ENCODE assay signal across 18 cellular contexts in the genomic region with DNA sequence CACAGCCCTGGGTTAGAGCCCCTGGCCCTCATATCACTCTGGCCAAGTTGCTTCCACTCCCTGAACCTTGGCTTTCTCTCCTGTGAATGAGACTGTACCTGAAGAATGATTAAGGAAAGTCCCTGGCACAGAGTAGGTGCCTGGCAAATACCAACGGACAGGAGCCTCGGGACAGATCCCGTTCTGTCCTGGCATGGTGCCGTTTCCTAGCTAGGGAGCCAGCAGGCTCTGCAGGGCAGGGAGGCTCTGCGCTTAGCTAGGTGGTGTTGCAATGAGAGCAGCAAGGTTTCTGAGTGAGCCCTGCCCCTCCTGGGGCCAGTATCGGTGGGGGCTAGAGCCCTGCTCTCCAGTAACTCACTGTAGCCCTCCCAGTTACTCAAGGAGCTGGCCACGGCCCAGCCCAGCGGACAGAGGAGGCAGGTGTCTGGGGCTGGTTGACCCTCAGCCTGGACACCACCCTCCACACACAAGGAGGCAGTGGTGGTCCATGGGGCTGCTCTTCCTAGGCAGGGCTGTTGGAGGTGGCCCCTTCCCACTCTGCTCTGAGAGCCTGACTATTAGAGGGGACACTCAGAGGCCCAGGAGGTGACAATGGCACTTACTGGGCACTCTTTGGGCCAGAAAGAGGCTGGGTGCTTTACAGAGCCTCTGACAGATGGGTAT.
DNase-seq lines count a peak whose midpoint lies in the region; ATAC-seq, FAIRE-seq and TF ChIP-seq lines count a peak whose summit lies in the region.
"Had no signal": no experiment of that assay in that cellular context is flagged by ENCODE, and none has a peak within 500 bp of the region (broad histone marks: within the 10 kb centered on the region; RNA-seq: fewer than 3 reads in every experiment).

No MANE protein-coding gene starts in this region.

- ATAC-seq in left lung (peak; percentile 86), GM19351 (IDR thresholded peaks at IDR 0.05; ENCODE audit: unreplicated experiment) (no peak), GM21528 (IDR thresholded peaks at IDR 0.05; ENCODE audit: low FRiP score, unreplicated experiment) (no peak)
- ATAC-seq: T-cell had no signal

- peak; percentile 60 to 75 for TF ChIP-seq RAD21 in H1 (IDR thresholded peaks at IDR 0.05 in 1 of 2, conservative IDR thresholded peaks at IDR 0.05 in 1 of 2; ENCODE audit: low read depth in 2 of 2, low read length in 2 of 2)

- no peaks in the 10 kb centered on the region for H3K23me2 ChIP-seq in H1 (ENCODE audit: low read depth, low read length)

- H2BK5ac ChIP-seq in H1 (ENCODE audit: low read depth, low read length) = no peak overlapping the region

- peak; percentile 49 to 61 (median 49) for TF ChIP-seq CTCF in H1 (IDR thresholded peaks at IDR 0.05; ENCODE audit: control extremely low read depth in 1 of 3, insufficient read depth in 1 of 3, low read depth in 1 of 3, low read length in 3 of 3)
- no peak for TF ChIP-seq CTCF in left lung (IDR thresholded peaks at IDR 0.05)
- peak in 1 of 6 experiments; percentile 8 for TF ChIP-seq CTCF in thyroid gland (IDR thresholded peaks at IDR 0.05)

- no peak overlapping the region for H3K4me2 ChIP-seq in H1 (ENCODE audit: insufficient read depth in 1 of 2, low read depth in 2 of 2, low read length in 2 of 2)

- no peak overlapping the region for H2BK12ac ChIP-seq in H1 (ENCODE audit: low read depth, low read length)

- no peak overlapping the region for H4K8ac ChIP-seq in H1 (ENCODE audit: extremely low read depth, insufficient read depth, low read length)

- H3K23ac ChIP-seq in H1 (ENCODE audit: insufficient read length) = no peak overlapping the region

- POLR2A ChIA-PET in H1 (lab: Charles Lee; ENCODE audit: partially characterized antibody) = no interaction called here

- H3K36me3 ChIP-seq in H1 (ENCODE audit: control insufficient read depth in 2 of 4, insufficient read depth in 4 of 4, low read length in 3 of 4) = peaks cover 0 to 4% (median 2%) of the 10 kb centered on the region in 4 experiments; a peak in 1 of 8 replicates
- H3K36me3 ChIP-seq in left lung = no peaks in the 10 kb centered on the region
- H3K36me3 ChIP-seq in thyroid gland = no peaks in the 10 kb centered on the region
- H3K36me3 ChIP-seq: tibial nerve had no signal

- H2BK120ac ChIP-seq in H1 (replicated peaks; ENCODE audit: low read depth, low read length) = no peak overlapping the region

- H2BK20ac ChIP-seq in H1 (ENCODE audit: low read length) = no peak overlapping the region

- no peak overlapping the region for H3K9ac ChIP-seq in H1 (replicated peaks in 1 of 4; ENCODE audit: extremely low read depth in 1 of 4, low read depth in 3 of 4, low read length in 3 of 4)

- H2AFZ ChIP-seq in H1 (ENCODE audit: low read length) = no peak overlapping the region

- no peak for TF ChIP-seq EP300 in H1 (IDR thresholded peaks at IDR 0.05; ENCODE audit: borderline replicate concordance in 1 of 2, low read depth in 2 of 2, low read length in 2 of 2)

- no peaks in the 10 kb centered on the region for H3K79me2 ChIP-seq in H1 (ENCODE audit: control insufficient read depth in 1 of 2, insufficient read depth in 2 of 2, low read length in 2 of 2)

- H4K5ac ChIP-seq in H1 (ENCODE audit: insufficient read length, low read depth, low read length) = no peak overlapping the region

- intact Hi-C loops in left lung (cut with DNase I) (no loop called here), thyroid gland (cut with DNase I) (no loop called here)

- H3K4me3 ChIP-seq in H1 (ENCODE audit: extremely low read depth in 1 of 4, insufficient read depth in 2 of 4, low read depth in 3 of 4, low read length in 4 of 4) (no peak overlapping the region), left lung (no peak overlapping the region), thyroid gland (replicated peaks in 1 of 3) (no peak overlapping the region)
- H3K4me3 ChIP-seq: tibial nerve had no signal

- H3K14ac ChIP-seq in H1 (ENCODE audit: insufficient read length) = no peak overlapping the region

- no peak overlapping the region for H2AK5ac ChIP-seq in H1 (ENCODE audit: low read depth, low read length)

- H4K20me1 ChIP-seq in H1 (replicated peaks in 1 of 2; ENCODE audit: control insufficient read depth in 1 of 2, insufficient read depth in 2 of 2, low read length in 2 of 2) = peaks cover 0 to 3% of the 10 kb centered on the region in 2 experiments

- TF ChIP-seq POLR2A in H1 (IDR thresholded peaks at IDR 0.05; ENCODE audit: control extremely low read depth in 1 of 2, low read depth in 2 of 2, low read length in 2 of 2) (no peak), thyroid gland (IDR thresholded peaks at IDR 0.05) (no peak)

- no peak overlapping the region for H3K27ac ChIP-seq in H1 (ENCODE audit: low read depth, low read length)
- no peak overlapping the region for H3K27ac ChIP-seq in left lung
- peak overlapping the region; percentile 8 to 68 (median 56) for H3K27ac ChIP-seq in thyroid gland
- H3K27ac ChIP-seq: 22Rv1, tibial nerve had no signal

- no peak overlapping the region for H4K91ac ChIP-seq in H1 (replicated peaks; ENCODE audit: insufficient read length, low read length)

- peaks cover 0 to 9% (median 6%) of the 10 kb centered on the region in 4 experiments; a peak in 5 of 7 replicates for H3K4me1 ChIP-seq in H1 (replicated peaks in 1 of 4; ENCODE audit: control insufficient read depth in 3 of 4, insufficient read depth in 4 of 4, low read length in 3 of 4)
- H3K4me1 ChIP-seq in left lung = no peaks in the 10 kb centered on the region
- peaks cover 5 to 20% of the 10 kb centered on the region in 2 donors for H3K4me1 ChIP-seq in thyroid gland
- H3K4me1 ChIP-seq: tibial nerve had no signal

- H3K56ac ChIP-seq in H1 (replicated peaks; ENCODE audit: insufficient read length, low read depth, low read length) = no peak overlapping the region

- H2BK15ac ChIP-seq in H1 (ENCODE audit: low read length) = 0 out of 2 replicates have a peak overlapping the region, but pooled peaks have one; percentile 3

- FAIRE-seq in H1 (lab: Jason Lieb, UNC) = no peak

- no peak overlapping the region for H3K18ac ChIP-seq in H1 (ENCODE audit: extremely low read depth, low read length)

- H3K9me3 ChIP-seq in H1 (ENCODE audit: insufficient read depth in 2 of 2, low read depth in 1 of 2, low read length in 1 of 2) (no peaks in the 10 kb centered on the region), left lung (no peaks in the 10 kb centered on the region), thyroid gland (no peaks in the 10 kb centered on the region)
- H3K9me3 ChIP-seq: tibial nerve had no signal

- H3K79me1 ChIP-seq in H1 (ENCODE audit: low read depth, low read length) = no peaks in the 10 kb centered on the region

- H3K27me3 ChIP-seq in H1 (replicated peaks in 1 of 4; ENCODE audit: control insufficient read depth in 3 of 4, extremely low read depth in 1 of 4, insufficient read depth in 3 of 4, low read length in 3 of 4) (no peaks in the 10 kb centered on the region; a peak in 2 of 7 replicates), left lung (peaks cover 0 to 29% of the 10 kb centered on the region in 2 donors), thyroid gland (no peaks in the 10 kb centered on the region)
- H3K27me3 ChIP-seq: tibial nerve had no signal

- peak; percentile 28 for DNase-seq in DMS 273 (lab: John Stamatoyannopoulos, UW; ENCODE audit: unreplicated experiment)
- no peak for DNase-seq in DMS 273 treated with DMSO at 0.1 percent for 48 hours (lab: John Stamatoyannopoulos, UW)
- DNase-seq in H1 (ENCODE audit: low read depth in 1 of 2, low spot score in 2 of 2) = no peak
- peak in 1 of 2 donors; percentile 64 for DNase-seq in left lung
- DNase-seq in thyroid gland = peak; percentile 94 to 95
- no peak for DNase-seq in HCEC 1CT
- DNase-seq: activated B cell treated with CpG ODN at 0.5 μM for 24 hours; cerebellar nuclear complex; DMS79 treated with DMSO at 0.1 percent for 48 hours; NCI-H1092 treated with DMSO at 0.1 percent for 48 hours; NCI-H774; stimulated activated CD4-positive, alpha-beta T cell treated with anti-CD3 and anti-CD28 coated beads, Interleukin-4, amount 100 ng/mL, for 1 hour; stimulated activated CD8-positive, alpha-beta memory T cell treated with anti-CD3 and anti-CD28 coated beads, Interleukin-4, amount 100 ng/mL, for 48 hours; T-cell had no signal

- peak overlapping the region; percentile 14 for H3K4ac ChIP-seq in H1 (replicated peaks; ENCODE audit: insufficient read length, low read depth, low read length)

- CTCF ChIA-PET in H1 (lab: Charles Lee; ENCODE audit: partially characterized antibody) = interaction anchor here (0.8 to 4.1 kb wide), 9 partner anchors 11 to 235 kb away, joined by 3 to 25 read pairs (median 5); a partner anchor contains a TSS

- WGBS in H1 (ENCODE audit: extremely low coverage in 1 of 2, insufficient coverage in 1 of 2, insufficient read length in 1 of 2, insufficient replicate concordance in 2 of 2, low coverage in 1 of 2, low lambda C conversion rate in 2 of 2, missing lambda C conversion rate in 1 of 2), 2 experiments = 89% methylated on average over 8 of the region's 8 CpGs; no CpG with 5 or more reads in 1 of the 2 experiments
- WGBS in thyroid gland, 2 donors = 33% methylated on average over 8 of the region's 8 CpGs; no CpG with 5 or more reads in 1 of the 2 donors

TF ChIP-seq in H1, 55 proteins besides CTCF, POLR2A, EP300 and RAD21:
- no peak for TF ChIP-seq ZNF274 (IDR thresholded peaks at IDR 0.05; ENCODE audit: borderline replicate concordance, extremely low read depth, low read length)
- TF ChIP-seq, protein P1, sequence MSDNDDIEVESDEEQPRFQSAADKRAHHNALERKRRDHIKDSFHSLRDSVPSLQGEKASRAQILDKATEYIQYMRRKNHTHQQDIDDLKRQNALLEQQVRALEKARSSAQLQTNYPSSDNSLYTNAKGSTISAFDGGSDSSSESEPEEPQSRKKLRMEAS (IDR thresholded peaks at IDR 0.05) = no peak
- TF ChIP-seq FOSL1 (IDR thresholded peaks at IDR 0.05; ENCODE audit: insufficient read depth, low read depth, low read length) = no peak
- TF ChIP-seq TAF7 (optimal IDR thresholded peaks at IDR 0.05; ENCODE audit: borderline replicate concordance, low read depth, low read length) = no peak
- TF ChIP-seq, protein P2, sequence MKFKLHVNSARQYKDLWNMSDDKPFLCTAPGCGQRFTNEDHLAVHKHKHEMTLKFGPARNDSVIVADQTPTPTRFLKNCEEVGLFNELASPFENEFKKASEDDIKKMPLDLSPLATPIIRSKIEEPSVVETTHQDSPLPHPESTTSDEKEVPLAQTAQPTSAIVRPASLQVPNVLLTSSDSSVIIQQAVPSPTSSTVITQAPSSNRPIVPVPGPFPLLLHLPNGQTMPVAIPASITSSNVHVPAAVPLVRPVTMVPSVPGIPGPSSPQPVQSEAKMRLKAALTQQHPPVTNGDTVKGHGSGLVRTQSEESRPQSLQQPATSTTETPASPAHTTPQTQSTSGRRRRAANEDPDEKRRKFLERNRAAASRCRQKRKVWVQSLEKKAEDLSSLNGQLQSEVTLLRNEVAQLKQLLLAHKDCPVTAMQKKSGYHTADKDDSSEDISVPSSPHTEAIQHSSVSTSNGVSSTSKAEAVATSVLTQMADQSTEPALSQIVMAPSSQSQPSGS (IDR thresholded peaks at IDR 0.05; ENCODE audit: low read length) = no peak
TF ChIP-seq in H1: peak in this region for 0.

Comparison
In these comparisons a context has a peak if more than half of its experiments do, and no peak if none do; other contexts are left out.
1. DNase-seq: peak in DMS 273 (single experiment) and thyroid gland (2 of 2); none in DMS 273 treated with DMSO at 0.1 percent for 48 hours (single experiment), H1 (0 of 2) and HCEC 1CT (single experiment).
2. H3K27ac ChIP-seq: peak in thyroid gland (3 of 3); none in H1 (single experiment) and left lung (0 of 2).
3. CTCF ChIP-seq: peak in H1 (3 of 3); none in left lung (0 of 2).